ENCODE assay signal across 14 cellular contexts in the genomic region with DNA sequence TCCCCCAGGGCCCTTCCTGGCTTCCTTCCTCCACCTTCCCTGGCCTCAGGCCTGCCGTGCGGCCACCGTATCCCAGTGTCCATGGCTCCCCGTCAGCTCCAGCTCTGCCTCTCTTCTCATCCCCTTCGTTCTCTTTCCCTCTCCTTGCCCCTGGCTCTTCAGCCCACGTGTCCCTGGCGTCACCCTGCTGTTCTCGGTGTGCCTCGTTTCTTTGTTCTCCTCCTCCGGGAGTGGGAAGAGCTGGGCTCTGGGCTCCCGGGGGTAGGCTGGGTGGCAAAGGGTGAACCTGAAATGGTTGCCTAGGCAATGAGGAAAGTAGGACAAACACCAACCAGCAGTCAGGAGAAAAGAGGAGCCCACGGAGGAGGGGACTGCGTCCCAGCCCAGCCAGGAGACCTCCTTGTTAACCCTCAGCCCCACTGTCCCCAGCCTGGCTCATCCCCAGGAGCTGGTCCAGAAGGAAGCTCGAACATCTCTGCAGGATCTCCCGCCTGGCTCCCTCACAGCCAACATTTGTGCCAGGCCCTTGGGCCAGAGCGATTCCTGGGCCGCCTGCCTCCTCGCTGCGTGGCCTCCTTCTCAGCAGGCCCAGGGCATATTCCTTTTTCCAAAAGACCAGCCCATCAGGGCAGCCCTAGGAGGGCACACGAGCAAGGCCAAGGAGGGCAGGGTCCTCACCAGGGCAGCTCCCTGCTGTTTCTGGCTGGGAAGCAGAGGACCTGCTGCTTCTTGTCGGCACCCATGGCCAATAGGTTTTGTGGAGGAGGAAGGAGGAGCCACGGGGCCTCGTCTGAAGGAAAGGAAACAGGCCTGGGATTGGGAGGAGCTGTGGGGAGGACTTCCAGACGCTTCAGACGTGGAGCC. TPM values are rescaled to one million over a fixed set of nuclear protein-coding genes. Genes with fewer than 3 reads are reported as not detected.
DNase-seq lines count a peak whose midpoint lies in the region; ATAC-seq and TF ChIP-seq lines count a peak whose summit lies in the region.
"Had no signal": no experiment of that assay in that cellular context is flagged by ENCODE, and none has a peak within 500 bp of the region (broad histone marks: within the 10 kb centered on the region; RNA-seq: fewer than 3 reads in every experiment).

No MANE protein-coding gene starts in this region.

- TF ChIP-seq CTCF in Peyer's patch (IDR thresholded peaks at IDR 0.05): no peak

- no peaks in the 10 kb centered on the region for H3K27me3 ChIP-seq in Peyer's patch
- H3K27me3 ChIP-seq: SJCRH30, uterus had no signal

- H3K9me3 Mint-ChIP-seq in naive thymus-derived CD8-positive, alpha-beta T cell: peaks cover 0 to 3% (median 0%) of the 10 kb centered on the region in 9 donors
- H3K9me3 Mint-ChIP-seq in activated CD4-positive, alpha-beta T cell treated with anti-CD3 and anti-CD28 coated beads, Interleukin-2, amount 10 ng/mL, durations not matched to agents 24 days and 14 days: no peaks in the 10 kb centered on the region
- H3K9me3 Mint-ChIP-seq: nephron had no signal

- H3K4me1 ChIP-seq in Peyer's patch: peaks cover 0 to 18% (median 10%) of the 10 kb centered on the region in 4 donors

- H3K36me3 ChIP-seq in Peyer's patch: no peaks in the 10 kb centered on the region
- H3K36me3 ChIP-seq: SJCRH30, uterus had no signal

- peak; percentile 31 for DNase-seq in NCI-H345 (lab: John Stamatoyannopoulos, UW)
- no peak for DNase-seq in NCI-H345 treated with DMSO at 0.1 percent for 48 hours (lab: John Stamatoyannopoulos, UW; ENCODE audit: unreplicated experiment)
- peak in 2 of 3 donors; percentile 8 to 35 for DNase-seq in Peyer's patch
- peak in 41 of 42 donors; percentile 50 to 92 (median 77) for DNase-seq in head of caudate nucleus
- peak; percentile 91 for DNase-seq in retina
- DNase-seq in naive thymus-derived CD8-positive, alpha-beta T cell: no peak
- no peak for DNase-seq in activated CD4-positive, alpha-beta T cell treated with anti-CD3 and anti-CD28 coated beads, Interleukin-2, amount 10 ng/mL, durations not matched to agents 24 days and 14 days
- DNase-seq: activated CD4-positive, CD25-positive, alpha-beta regulatory T cell; activated gamma-delta T cell; DMS 273 treated with DMSO at 0.1 percent for 48 hours; uterus had no signal

- H3K4me1 Mint-ChIP-seq in naive thymus-derived CD8-positive, alpha-beta T cell: peaks cover 14 to 19% (median 17%) of the 10 kb centered on the region in 4 donors
- peaks cover 15% of the 10 kb centered on the region for H3K4me1 Mint-ChIP-seq in activated CD4-positive, alpha-beta T cell treated with anti-CD3 and anti-CD28 coated beads, Interleukin-2, amount 10 ng/mL, durations not matched to agents 24 days and 14 days

- no peak for ATAC-seq in naive thymus-derived CD8-positive, alpha-beta T cell
- ATAC-seq in HG03432 (IDR thresholded peaks at IDR 0.05; ENCODE audit: unreplicated experiment): no peak

- intact Hi-C loops in head of caudate nucleus (cut with DNase I): loop anchor here (10.0 kb wide), 1 partner anchor 152 kb away; no protein-coding TSS in a partner anchor
- intact Hi-C loops in activated CD4-positive, alpha-beta T cell treated with anti-CD3 and anti-CD28 coated beads, Interleukin-2, amount 10 ng/mL, durations not matched to agents 24 days and 14 days (cut with micrococcal nuclease): no loop called here

- no peak overlapping the region for H3K4me3 ChIP-seq in Peyer's patch
- H3K4me3 ChIP-seq: SJCRH30, uterus had no signal

- no peak overlapping the region for H3K4me3 Mint-ChIP-seq in naive thymus-derived CD8-positive, alpha-beta T cell
- no peak overlapping the region for H3K4me3 Mint-ChIP-seq in activated CD4-positive, alpha-beta T cell treated with anti-CD3 and anti-CD28 coated beads, Interleukin-2, amount 10 ng/mL, durations not matched to agents 24 days and 14 days
- H3K4me3 Mint-ChIP-seq: nephron had no signal

- H3K9me3 ChIP-seq in Peyer's patch: no peaks in the 10 kb centered on the region
- H3K9me3 ChIP-seq: SJCRH30, uterus had no signal

- no peak for TF ChIP-seq POLR2A in Peyer's patch (IDR thresholded peaks at IDR 0.05)

- POLR2A ChIA-PET in naive thymus-derived CD8-positive, alpha-beta T cell (lab: Charles Lee): interaction anchor here (0.5 to 1.7 kb wide), 2 partner anchors 10 to 67 kb away, joined by 3 to 6 read pairs; no protein-coding TSS in a partner anchor

- peaks cover 0 to 3% (median 0%) of the 10 kb centered on the region in 3 donors for H3K36me3 Mint-ChIP-seq in naive thymus-derived CD8-positive, alpha-beta T cell
- no peaks in the 10 kb centered on the region for H3K36me3 Mint-ChIP-seq in activated CD4-positive, alpha-beta T cell treated with anti-CD3 and anti-CD28 coated beads, Interleukin-2, amount 10 ng/mL, durations not matched to agents 24 days and 14 days (ENCODE audit: low read depth)

- no peaks in the 10 kb centered on the region for H3K27me3 Mint-ChIP-seq in naive thymus-derived CD8-positive, alpha-beta T cell
- no peaks in the 10 kb centered on the region for H3K27me3 Mint-ChIP-seq in activated CD4-positive, alpha-beta T cell treated with anti-CD3 and anti-CD28 coated beads, Interleukin-2, amount 10 ng/mL, durations not matched to agents 24 days and 14 days

- H3K27ac ChIP-seq in Peyer's patch: no peak overlapping the region
- H3K27ac ChIP-seq: SJCRH30, uterus had no signal

- peak overlapping the region in 2 of 10 donors; percentile 73 to 77 for H3K27ac Mint-ChIP-seq in naive thymus-derived CD8-positive, alpha-beta T cell
- H3K27ac Mint-ChIP-seq in activated CD4-positive, alpha-beta T cell treated with anti-CD3 and anti-CD28 coated beads, Interleukin-2, amount 10 ng/mL, durations not matched to agents 24 days and 14 days: no peak overlapping the region
- H3K27ac Mint-ChIP-seq: nephron had no signal

RNA-seq across cellular contexts. Expression of gene DNMT3A, which starts 30.9 kb away (rescaled TPM):
- 100 to 1,000 TPM in 1 of 4 donors, 10 to 100 TPM in 3; 10.7 to 126 (median 27.7) TPM for total RNA-seq in Peyer's patch
- total RNA-seq in naive thymus-derived CD8-positive, alpha-beta T cell: 100 to 1,000 TPM; 121 to 122 TPM
- polyA plus RNA-seq in naive thymus-derived CD8-positive, alpha-beta T cell: 10 to 100 TPM; 17.9 to 31.2 (median 27.2) TPM
- 97.4 and 102 TPM in 2 replicates for total RNA-seq in activated CD4-positive, alpha-beta T cell treated with anti-CD3 and anti-CD28 coated beads, Interleukin-2, amount 10 ng/mL, durations not matched to agents 24 days and 14 days

Comparison
In these comparisons a context has a peak if more than half of its experiments do, and no peak if none do; other contexts are left out.
1. DNase-seq: peak in NCI-H345 (single experiment), Peyer's patch (2 of 3), head of caudate nucleus (41 of 42) and retina (single experiment); none in NCI-H345 treated with DMSO at 0.1 percent for 48 hours (single experiment), naive thymus-derived CD8-positive, alpha-beta T cell (0 of 10) and activated CD4-positive, alpha-beta T cell treated with anti-CD3 and anti-CD28 coated beads, Interleukin-2, amount 10 ng/mL, durations not matched to agents 24 days and 14 days (single experiment).